Comparison of ENCODE assay signal across 17 cellular contexts in the genomic region with DNA sequence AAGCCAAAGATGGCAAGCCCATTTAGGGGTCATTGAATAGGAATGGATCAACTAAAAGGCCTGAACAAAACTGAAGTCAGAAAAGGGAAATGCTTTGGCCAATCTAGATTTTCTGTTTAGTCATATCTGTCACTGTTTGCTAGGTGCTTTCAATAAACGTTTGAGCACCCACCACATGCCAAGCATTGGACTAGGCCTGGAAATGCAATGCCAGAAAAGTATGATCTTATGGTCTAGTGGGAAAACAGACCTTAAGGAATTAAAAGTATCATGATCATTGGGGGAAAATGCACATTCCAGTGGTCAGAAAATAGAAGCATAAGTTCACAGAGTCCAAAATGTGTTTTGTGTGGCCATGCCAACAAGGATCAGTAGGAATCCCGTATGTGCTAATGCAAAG.
DNase-seq lines count a peak whose midpoint lies in the region; ATAC-seq and TF ChIP-seq lines count a peak whose summit lies in the region.
"Had no signal": no experiment of that assay in that cellular context is flagged by ENCODE, and none has a peak within 500 bp of the region (broad histone marks: within the 10 kb centered on the region; RNA-seq: fewer than 3 reads in every experiment).

No MANE protein-coding gene starts in this region.

- H3K4me3 Mint-ChIP-seq in activated CD8-positive, alpha-beta memory T cell treated with anti-CD3 and anti-CD28 coated beads, Interleukin-2, amount 10 ng/mL, durations not matched to agents 7 days and 5 days: no peak overlapping the region
- H3K4me3 Mint-ChIP-seq: activated B cell treated with CpG ODN at 0.5 μM for 24 hours; activated naive CD8-positive, alpha-beta T cell; stimulated activated naive B cell treated with anti-CD40 and anti-IgM and Interleukin-4, amounts not matched to agents 10 μg/mL and 1 μg/mL and 100 μg/mL, for 72 hours had no signal

- H3K27ac ChIP-seq in OCI-LY1 (ENCODE audit: low read depth, low read length, poor library complexity, severe bottlenecking) (peak overlapping the region; percentile 7), dorsolateral prefrontal cortex (no peak overlapping the region)
- H3K27ac ChIP-seq: SK-N-MC had no signal

- no peak overlapping the region; the same call in 1 of the 2 replicates for H3K4me2 ChIP-seq in OCI-LY1 (ENCODE audit: low read length)

- no peaks in the 10 kb centered on the region for H3K9me3 Mint-ChIP-seq in activated CD8-positive, alpha-beta memory T cell treated with anti-CD3 and anti-CD28 coated beads, Interleukin-2, amount 10 ng/mL, durations not matched to agents 7 days and 5 days (ENCODE audit: low read depth)
- H3K9me3 Mint-ChIP-seq: activated B cell treated with CpG ODN at 0.5 μM for 24 hours had no signal

- no peaks in the 10 kb centered on the region for H3K9me3 ChIP-seq in OCI-LY1 (ENCODE audit: low read length)
- H3K9me3 ChIP-seq: right atrium auricular region had no signal

- no peaks in the 10 kb centered on the region for H4K20me1 ChIP-seq in OCI-LY1 (ENCODE audit: insufficient read depth, low read length)

- DNase-seq in EH (ENCODE audit: low read depth): peak; percentile 84
- DNase-seq in fibroblast of peridontal ligament (ENCODE audit: extremely low read depth): peak; percentile 87
- DNase-seq in occipital lobe (lab: John Stamatoyannopoulos, UW): no peak
- DNase-seq in DMS79 (lab: John Stamatoyannopoulos, UW): no peak
- DNase-seq in activated CD8-positive, alpha-beta memory T cell treated with anti-CD3 and anti-CD28 coated beads, Interleukin-2, amount 10 ng/mL, durations not matched to agents 7 days and 5 days: no peak
- no peak for DNase-seq in dorsolateral prefrontal cortex
- DNase-seq: activated B cell treated with CpG ODN at 0.5 μM for 24 hours; DMS79 treated with DMSO at 0.1 percent for 48 hours; glutamatergic neuron; NCI-H2171; stimulated activated CD4-positive, alpha-beta T cell treated with anti-CD3 and anti-CD28 coated beads, Interleukin-4, amount 100 ng/mL, for 24 hours; stimulated activated naive B cell treated with anti-CD40 and anti-IgM and Interleukin-4, amounts not matched to agents 10 μg/mL and 1 μg/mL and 100 μg/mL, for 72 hours had no signal

- H3K36me3 Mint-ChIP-seq in activated CD8-positive, alpha-beta memory T cell treated with anti-CD3 and anti-CD28 coated beads, Interleukin-2, amount 10 ng/mL, durations not matched to agents 7 days and 5 days: no peaks in the 10 kb centered on the region
- H3K36me3 Mint-ChIP-seq: activated naive CD8-positive, alpha-beta T cell had no signal

- H3K27me3 ChIP-seq in OCI-LY1 (ENCODE audit: insufficient read depth, low read length) (no peaks in the 10 kb centered on the region), dorsolateral prefrontal cortex (no peaks in the 10 kb centered on the region)
- H3K27me3 ChIP-seq: right atrium auricular region had no signal

- ATAC-seq in GM21381 (IDR thresholded peaks at IDR 0.05; ENCODE audit: unreplicated experiment): peak; percentile 60
- ATAC-seq in activated CD8-positive, alpha-beta memory T cell treated with anti-CD3 and anti-CD28 coated beads, Interleukin-2, amount 10 ng/mL, durations not matched to agents 7 days and 5 days: no peak
- ATAC-seq: stimulated activated naive B cell treated with anti-CD40 and anti-IgM and Interleukin-4, amounts not matched to agents 10 μg/mL and 1 μg/mL and 100 μg/mL, for 72 hours had no signal

- H3K4me3 ChIP-seq in OCI-LY1 (ENCODE audit: low read depth, low read length, poor library complexity, severe bottlenecking) (no peak overlapping the region), dorsolateral prefrontal cortex (no peak overlapping the region)
- H3K4me3 ChIP-seq: right atrium auricular region, SK-N-MC had no signal

- H3K27ac Mint-ChIP-seq in activated CD8-positive, alpha-beta memory T cell treated with anti-CD3 and anti-CD28 coated beads, Interleukin-2, amount 10 ng/mL, durations not matched to agents 7 days and 5 days: no peak overlapping the region
- H3K27ac Mint-ChIP-seq: activated B cell treated with CpG ODN at 0.5 μM for 24 hours; activated naive CD8-positive, alpha-beta T cell; stimulated activated naive B cell treated with anti-CD40 and anti-IgM and Interleukin-4, amounts not matched to agents 10 μg/mL and 1 μg/mL and 100 μg/mL, for 72 hours had no signal

- TF ChIP-seq CTCF in OCI-LY1 (IDR thresholded peaks at IDR 0.05; ENCODE audit: low read length) (no peak), dorsolateral prefrontal cortex (IDR thresholded peaks at IDR 0.05 in 54 of 56, conservative IDR thresholded peaks at IDR 0.05 in 2 of 56; ENCODE audit: low read depth in 1 of 56, partially characterized antibody in 56 of 56) (no peak)

- no peaks in the 10 kb centered on the region for H3K9me2 ChIP-seq in OCI-LY1 (ENCODE audit: low read depth, low read length)

- H3K79me2 ChIP-seq in OCI-LY1 (ENCODE audit: insufficient read depth, low read length): no peaks in the 10 kb centered on the region

- peaks cover 12% of the 10 kb centered on the region for H3K27me3 Mint-ChIP-seq in activated CD8-positive, alpha-beta memory T cell treated with anti-CD3 and anti-CD28 coated beads, Interleukin-2, amount 10 ng/mL, durations not matched to agents 7 days and 5 days

- H3F3A ChIP-seq in OCI-LY1 (ENCODE audit: insufficient read depth, low read length): no peaks in the 10 kb centered on the region

- H3K9ac ChIP-seq in OCI-LY1 (ENCODE audit: low read length): no peak overlapping the region

- H3K4me1 ChIP-seq in OCI-LY1 (ENCODE audit: insufficient read depth, low read length, severe bottlenecking): peaks cover 19% of the 10 kb centered on the region

- H3K36me3 ChIP-seq in OCI-LY1 (ENCODE audit: insufficient read depth, low read length): no peaks in the 10 kb centered on the region
- H3K36me3 ChIP-seq: right atrium auricular region had no signal

- intact Hi-C loops in dorsolateral prefrontal cortex (cut with DNase I): no loop called here

- no peak overlapping the region for H2AFZ ChIP-seq in OCI-LY1 (ENCODE audit: low read length)

- H3K4me1 Mint-ChIP-seq in activated CD8-positive, alpha-beta memory T cell treated with anti-CD3 and anti-CD28 coated beads, Interleukin-2, amount 10 ng/mL, durations not matched to agents 7 days and 5 days: no peaks in the 10 kb centered on the region

- CTCF ChIA-PET in activated CD8-positive, alpha-beta memory T cell treated with anti-CD3 and anti-CD28 coated beads, Interleukin-2, amount 10 ng/mL, durations not matched to agents 7 days and 5 days (lab: Charles Lee): no interaction called here

Comparison
In these comparisons a context has a peak if more than half of its experiments do, and no peak if none do; other contexts are left out.
1. DNase-seq: peak in EH (single experiment) and fibroblast of peridontal ligament (single experiment); none in occipital lobe (single experiment), DMS79 (single experiment), activated CD8-positive, alpha-beta memory T cell treated with anti-CD3 and anti-CD28 coated beads, Interleukin-2, amount 10 ng/mL, durations not matched to agents 7 days and 5 days (single experiment) and dorsolateral prefrontal cortex (0 of 10).